ENCODE assay signal across 27 cellular contexts in genomic region chr2:6885968-6886367, GRCh38.
"Had no signal": no experiment of that assay in that cellular context is flagged by ENCODE, and none has a peak within 500 bp of the region (broad histone marks: within the 10 kb centered on the region; RNA-seq: fewer than 3 reads in every experiment).

No MANE protein-coding gene starts in this region.

- H3K9me3 ChIP-seq: ascending aorta, Peyer's patch, SJSA1, SK-N-SH had no signal

- H3K27ac ChIP-seq: ascending aorta, cardiac muscle cell, Peyer's patch, SJSA1 had no signal

- H3K9me2 ChIP-seq: SK-N-SH had no signal

- H3K36me3 ChIP-seq: ascending aorta, cardiac muscle cell, Peyer's patch, SJSA1 had no signal

- H3K27me3 ChIP-seq: ascending aorta, cardiac muscle cell, Peyer's patch, SJSA1 had no signal

- H3K9ac ChIP-seq: SK-N-SH had no signal

- H3K4me2 ChIP-seq: SK-N-SH had no signal

- DNase-seq: activated CD4-positive, alpha-beta T cell treated with anti-CD3 and anti-CD28 coated beads, Interleukin-2, amount 10 ng/mL, durations not matched to agents 24 days and 14 days; activated CD4-positive, alpha-beta T cell treated with anti-CD3 and anti-CD28 coated beads, Interleukin-2, amount 50 U/mL, for 4 hours; activated CD8-positive, alpha-beta T cell treated with anti-CD3 and anti-CD28 coated beads for 36 hours; activated effector memory CD4-positive, alpha-beta T cell treated with anti-CD3 and anti-CD28 coated beads, Interleukin-2, amount 50 U/mL, for 16 hours; activated naive CD4-positive, alpha-beta T cell; activated naive CD8-positive, alpha-beta T cell treated with anti-CD3 and anti-CD28 coated beads, Interleukin-2, amount 10 ng/mL, durations not matched to agents 7 days and 5 days; activated T-cell treated with anti-CD3 and anti-CD28 coated beads, Interleukin-2, amount 50 U/mL, for 1 hour; activated T-cell treated with anti-CD3 and anti-CD28 coated beads, Interleukin-2, amount 50 U/mL, for 72 hours; amygdala; KG1; MM.1S; MV-4-11; NCI-H1092; NCI-H1436 treated with DMSO at 0.1 percent for 48 hours; NCI-H1694 treated with DMSO at 0.1 percent for 48 hours; NCI-H2029; NCI-H2171 treated with DMSO at 0.1 percent for 48 hours; NCI-H345; NCI-H524 treated with DMSO at 0.1 percent for 48 hours; PC-3; Peyer's patch; RPMI8226; SHP77 treated with DMSO at 0.1 percent for 48 hours; SK-N-SH had no signal

- H3K4me3 ChIP-seq: ascending aorta, cardiac muscle cell, Peyer's patch, SJSA1 had no signal
